ENCODE assay signal across 12 cellular contexts in genomic region chr7:1924185-1924817, GRCh38.
DNase-seq lines count a peak whose midpoint lies in the region; ATAC-seq, FAIRE-seq and TF ChIP-seq lines count a peak whose summit lies in the region.
"Had no signal": no experiment of that assay in that cellular context is flagged by ENCODE, and none has a peak within 500 bp of the region (broad histone marks: within the 10 kb centered on the region; RNA-seq: fewer than 3 reads in every experiment).

No MANE protein-coding gene starts in this region.

- RAD21 ChIA-PET in GM12878 (lab: Charles Lee; ENCODE audit: unreplicated experiment), result no interaction called here

- intact Hi-C loops in activated CD4-positive, alpha-beta T cell treated with anti-CD3 and anti-CD28 coated beads, Interleukin-2, amount 10 ng/mL, durations not matched to agents 24 days and 14 days (cut with micrococcal nuclease), result loop anchor here (5.0 kb wide), 1 partner anchor 113 kb away; no protein-coding TSS in a partner anchor
- intact Hi-C loops in GM12878 (cut with micrococcal nuclease; ENCODE audit: unreplicated experiment) (no loop called here), left cardiac atrium (cut with DNase I) (no loop called here)

- TF ChIP-seq EP300 in GM12878 (IDR thresholded peaks at IDR 0.05; ENCODE audit: borderline replicate concordance in 1 of 2, control insufficient read depth in 1 of 2, low read depth in 2 of 2, low read length in 2 of 2), result no peak

- no peak overlapping the region; the same call in 1 of the 2 replicates for H3K9ac ChIP-seq in GM12878 (ENCODE audit: control insufficient read depth, insufficient read depth, low read length)

- no peaks in the 10 kb centered on the region for H4K20me1 ChIP-seq in GM12878 (ENCODE audit: control insufficient read depth, insufficient read depth)

- H3K27ac ChIP-seq in GM12878 (ENCODE audit: control insufficient read depth, insufficient read depth), result no peak overlapping the region
- no peak overlapping the region for H3K27ac ChIP-seq in RWPE1

- H3K27ac Mint-ChIP-seq in activated CD4-positive, alpha-beta T cell treated with anti-CD3 and anti-CD28 coated beads, Interleukin-2, amount 10 ng/mL, durations not matched to agents 24 days and 14 days, result peak overlapping the region; percentile 29

- no peaks in the 10 kb centered on the region for H3K9me3 Mint-ChIP-seq in activated CD4-positive, alpha-beta T cell treated with anti-CD3 and anti-CD28 coated beads, Interleukin-2, amount 10 ng/mL, durations not matched to agents 24 days and 14 days

- no peak overlapping the region for H2AFZ ChIP-seq in GM12878 (ENCODE audit: control insufficient read depth, low read depth, low read length)

- peak; percentile 70 for DNase-seq in activated CD4-positive, alpha-beta T cell treated with anti-CD3 and anti-CD28 coated beads, Interleukin-2, amount 10 ng/mL, durations not matched to agents 24 days and 14 days
- no peak for DNase-seq in activated CD4-positive, alpha-beta T cell treated with anti-CD3 and anti-CD28 coated beads for 1 hour
- DNase-seq in NCI-H2107 treated with DMSO at 0.1 percent for 48 hours (lab: John Stamatoyannopoulos, UW; ENCODE audit: unreplicated experiment), result peak; percentile 57
- no peak for DNase-seq in GM12878 (ENCODE audit: low read depth, low spot score)
- peak; percentile 24 for DNase-seq in stimulated activated naive CD8-positive, alpha-beta T cell treated with anti-CD3 and anti-CD28 coated beads, Interleukin-15, Interleukin-2, amounts not matched to agents 100 U/mL and 50 U/mL, for 24 hours
- DNase-seq in RWPE1 (ENCODE audit: low spot score), result no peak
- no peak for DNase-seq in left cardiac atrium
- no peak for DNase-seq in RPMI8226
- DNase-seq: NCI-H510A had no signal

- FAIRE-seq in GM12878 (lab: Jason Lieb, UNC), result peak; percentile 35
- FAIRE-seq: islet of Langerhans had no signal

- WGBS in GM12878 (ENCODE audit: insufficient coverage, insufficient replicate concordance, low lambda C conversion rate, missing lambda C conversion rate), result 62% methylated on average over 11 of the region's 11 CpGs

- H3K79me2 ChIP-seq in GM12878 (ENCODE audit: control insufficient read depth, insufficient read depth, low read length), result no peaks in the 10 kb centered on the region

- H3K9me3 ChIP-seq in GM12878 (replicated peaks; ENCODE audit: control insufficient read depth, insufficient read depth, low read length), result no peaks in the 10 kb centered on the region
- H3K9me3 ChIP-seq: HAP-1 had no signal

- no peak for TF ChIP-seq RAD21 in GM12878 (IDR thresholded peaks at IDR 0.05; ENCODE audit: insufficient read depth, low read depth, low read length)

- peaks cover 37% of the 10 kb centered on the region for H3K36me3 Mint-ChIP-seq in activated CD4-positive, alpha-beta T cell treated with anti-CD3 and anti-CD28 coated beads, Interleukin-2, amount 10 ng/mL, durations not matched to agents 24 days and 14 days (ENCODE audit: low read depth)

- SMC1A ChIA-PET in GM12878 (lab: Charles Lee; ENCODE audit: uncharacterized antibody, unreplicated experiment), result interaction anchor here (0.9 kb wide), 1 partner anchor 16 kb away, joined by 3 read pairs; no protein-coding TSS in a partner anchor

- no peak for TF ChIP-seq CTCF in GM12878 (IDR thresholded peaks at IDR 0.05 in 2 of 3, conservative IDR thresholded peaks at IDR 0.05 in 1 of 3; ENCODE audit: control insufficient read depth in 2 of 3, extremely low read depth in 1 of 3, insufficient read depth in 1 of 3, low read depth in 3 of 3, low read length in 3 of 3)
- no peak for TF ChIP-seq CTCF in RWPE1 (conservative IDR thresholded peaks at IDR 0.05; ENCODE audit: low read depth)

- peaks cover 33% of the 10 kb centered on the region for H3K27me3 Mint-ChIP-seq in activated CD4-positive, alpha-beta T cell treated with anti-CD3 and anti-CD28 coated beads, Interleukin-2, amount 10 ng/mL, durations not matched to agents 24 days and 14 days

- H3K4me3 ChIP-seq in GM12878, result no peak overlapping the region
- H3K4me3 ChIP-seq: HAP-1 had no signal

- H3K27me3 ChIP-seq in GM12878 (replicated peaks in 1 of 2; ENCODE audit: control insufficient read depth in 2 of 2, insufficient read depth in 2 of 2, low read length in 1 of 2), result no peaks in the 10 kb centered on the region

- no peak for TF ChIP-seq POLR2A in GM12878 (IDR thresholded peaks at IDR 0.05; ENCODE audit: low read depth, low read length)

- peak overlapping the region; percentile 13 for H3K4me2 ChIP-seq in GM12878 (ENCODE audit: control insufficient read depth, insufficient read depth)

- no TSS peak for BruUV-seq in GM12878 (replicated peaks; lab: Mats Ljungman, UMichigan)

- H3K4me3 Mint-ChIP-seq in activated CD4-positive, alpha-beta T cell treated with anti-CD3 and anti-CD28 coated beads, Interleukin-2, amount 10 ng/mL, durations not matched to agents 24 days and 14 days, result peak overlapping the region; percentile 59

- CTCF ChIA-PET in GM12878 (lab: Yijun Ruan, JAX) (no interaction called here), RWPE1 (lab: Yijun Ruan, JAX) (no interaction called here)

- POLR2A ChIA-PET in GM12878 (lab: Charles Lee), result no interaction called here
- POLR2A ChIA-PET in RWPE1 (lab: Yijun Ruan, JAX; ENCODE audit: low non-redundant PET), result no interaction called here

- H3K36me3 ChIP-seq in GM12878 (ENCODE audit: control insufficient read depth in 2 of 2, insufficient read depth in 2 of 2, low read length in 1 of 2), result peaks cover 0 to 12% of the 10 kb centered on the region in 2 experiments; a peak in 3 of 4 replicates
- H3K36me3 ChIP-seq: HAP-1 had no signal

- in situ Hi-C loops in GM12878 (cut with MboI), result no loop called here

- H3K4me1 Mint-ChIP-seq in activated CD4-positive, alpha-beta T cell treated with anti-CD3 and anti-CD28 coated beads, Interleukin-2, amount 10 ng/mL, durations not matched to agents 24 days and 14 days, result peaks cover 71% of the 10 kb centered on the region

- ATAC-seq in GM12878, result no peak
- peak; percentile 53 for ATAC-seq in stimulated activated naive CD8-positive, alpha-beta T cell treated with anti-CD3 and anti-CD28 coated beads, Interleukin-15, Interleukin-2, amounts not matched to agents 100 U/mL and 50 U/mL, for 24 hours
- ATAC-seq in left cardiac atrium, result no peak
- ATAC-seq: esophagus mucosa had no signal

- H3K4me1 ChIP-seq in GM12878 (ENCODE audit: control insufficient read depth, insufficient read depth, low read length), result peaks cover 17% of the 10 kb centered on the region
- H3K4me1 ChIP-seq: HAP-1 had no signal

TF ChIP-seq in GM12878, 131 proteins besides CTCF, POLR2A, EP300 and RAD21:
- TF ChIP-seq PKNOX1 (IDR thresholded peaks at IDR 0.05), result peak; percentile 58; the same call in 1 of the 2 replicates
- TF ChIP-seq RUNX3 (IDR thresholded peaks at IDR 0.05; ENCODE audit: low read length), result peak; percentile 64
- no peak for TF ChIP-seq CEBPZ (IDR thresholded peaks at IDR 0.05; ENCODE audit: low read depth, low read length)

Comparison
In these comparisons a context has a peak if more than half of its experiments do, and no peak if none do; other contexts are left out.
1. DNase-seq: peak in activated CD4-positive, alpha-beta T cell treated with anti-CD3 and anti-CD28 coated beads, Interleukin-2, amount 10 ng/mL, durations not matched to agents 24 days and 14 days (single experiment), NCI-H2107 treated with DMSO at 0.1 percent for 48 hours (single experiment) and stimulated activated naive CD8-positive, alpha-beta T cell treated with anti-CD3 and anti-CD28 coated beads, Interleukin-15, Interleukin-2, amounts not matched to agents 100 U/mL and 50 U/mL, for 24 hours (single experiment); none in activated CD4-positive, alpha-beta T cell treated with anti-CD3 and anti-CD28 coated beads for 1 hour (single experiment), GM12878 (single experiment), RWPE1 (single experiment), left cardiac atrium (single experiment) and RPMI8226 (single experiment).